20 cellular contexts compared by ENCODE assay signal in genomic region chr14:25026476-25027137, GRCh38. TPM values are rescaled to one million over a fixed set of nuclear protein-coding genes. Genes with fewer than 3 reads are reported as not detected.
DNase-seq lines count a peak whose midpoint lies in the region; ATAC-seq and TF ChIP-seq lines count a peak whose summit lies in the region.
"Had no signal": no experiment of that assay in that cellular context is flagged by ENCODE, and none has a peak within 500 bp of the region (broad histone marks: within the 10 kb centered on the region; RNA-seq: fewer than 3 reads in every experiment).

No MANE protein-coding gene starts in this region.

- POLR2A ChIA-PET in MCF 10A (lab: Yijun Ruan, JAX): no interaction called here

- DNase-seq in suprapubic skin (ENCODE audit: low spot score in 2 of 2) (no peak), MCF 10A (ENCODE audit: unreplicated experiment) (no peak)
- DNase-seq in stimulated activated effector memory CD8-positive, alpha-beta T cell treated with anti-CD3 and anti-CD28 coated beads, Interleukin-12 subunit alpha, Interleukin-12 subunit beta, amount 100 ng/mL, for 72 hours (ENCODE audit: low spot score in 2 of 2): no peak
- DNase-seq: CD4-positive, alpha-beta memory T cell; gastrocnemius medialis; kidney; NCI-H1417 treated with DMSO at 0.1 percent for 48 hours; NCI-H774; PC-3; SHP77 treated with DMSO at 0.1 percent for 48 hours; stimulated activated CD4-positive, alpha-beta T cell treated with anti-CD3 and anti-CD28 coated beads, Interleukin-4, amount 100 ng/mL, for 1 hour; stimulated activated naive CD8-positive, alpha-beta T cell treated with anti-CD3 and anti-CD28 coated beads, Interleukin-15, amount 100 ng/mL, for 72 hours; trophoblast cell had no signal

- no peak overlapping the region for H3K27ac Mint-ChIP-seq in stimulated activated effector memory CD8-positive, alpha-beta T cell treated with anti-CD3 and anti-CD28 coated beads, Interleukin-12 subunit alpha, Interleukin-12 subunit beta, amount 100 ng/mL, for 72 hours
- H3K27ac Mint-ChIP-seq in MCF 10A (ENCODE audit: low read depth, unreplicated experiment): no peak overlapping the region
- H3K27ac Mint-ChIP-seq: activated naive CD4-positive, alpha-beta T cell treated with anti-CD3 and anti-CD28 coated beads, Interleukin-2, amount 50 U/mL, for 24 hours; CD4-positive, alpha-beta memory T cell had no signal

- H3K4me1 ChIP-seq in OCI-LY1 (ENCODE audit: insufficient read depth, low read length, severe bottlenecking): peaks cover 8% of the 10 kb centered on the region
- H3K4me1 ChIP-seq in suprapubic skin: no peaks in the 10 kb centered on the region
- H3K4me1 ChIP-seq: gastrocnemius medialis had no signal

- H3K27me3 ChIP-seq in OCI-LY1 (ENCODE audit: insufficient read depth, low read length): no peaks in the 10 kb centered on the region
- H3K27me3 ChIP-seq in suprapubic skin: no peaks in the 10 kb centered on the region
- H3K27me3 ChIP-seq: gastrocnemius medialis had no signal

- no peaks in the 10 kb centered on the region for H3K79me2 ChIP-seq in OCI-LY1 (ENCODE audit: insufficient read depth, low read length)

- H3K9me2 ChIP-seq in OCI-LY1 (ENCODE audit: low read depth, low read length): no peaks in the 10 kb centered on the region

- H3K36me3 ChIP-seq in OCI-LY1 (ENCODE audit: insufficient read depth, low read length) (no peaks in the 10 kb centered on the region; the same call in 1 of the 2 replicates), suprapubic skin (no peaks in the 10 kb centered on the region)
- H3K36me3 ChIP-seq: gastrocnemius medialis had no signal

- no peaks in the 10 kb centered on the region for H3K36me3 Mint-ChIP-seq in stimulated activated effector memory CD8-positive, alpha-beta T cell treated with anti-CD3 and anti-CD28 coated beads, Interleukin-12 subunit alpha, Interleukin-12 subunit beta, amount 100 ng/mL, for 72 hours
- H3K36me3 Mint-ChIP-seq in MCF 10A (ENCODE audit: insufficient read depth, unreplicated experiment): no peaks in the 10 kb centered on the region
- H3K36me3 Mint-ChIP-seq: activated naive CD4-positive, alpha-beta T cell treated with anti-CD3 and anti-CD28 coated beads, Interleukin-2, amount 50 U/mL, for 24 hours; CD4-positive, alpha-beta memory T cell had no signal

- ATAC-seq in GM18868 (IDR thresholded peaks at IDR 0.05; ENCODE audit: unreplicated experiment): peak; percentile 90
- ATAC-seq in GM19467 (IDR thresholded peaks at IDR 0.05; ENCODE audit: unreplicated experiment): peak; percentile 84
- peak; percentile 52 for ATAC-seq in HG03097 (IDR thresholded peaks at IDR 0.05; ENCODE audit: low FRiP score, unreplicated experiment)
- ATAC-seq in stimulated activated effector memory CD8-positive, alpha-beta T cell treated with anti-CD3 and anti-CD28 coated beads, Interleukin-12 subunit alpha, Interleukin-12 subunit beta, amount 100 ng/mL, for 72 hours: no peak
- no peak for ATAC-seq in HG02610 (IDR thresholded peaks at IDR 0.05; ENCODE audit: unreplicated experiment)
- ATAC-seq: gastrocnemius medialis; PC-3; stimulated activated naive CD8-positive, alpha-beta T cell treated with anti-CD3 and anti-CD28 coated beads, Interleukin-15, amount 100 ng/mL, for 72 hours had no signal

- CTCF ChIA-PET in MCF 10A (lab: Yijun Ruan, JAX): no interaction called here

- H3K4me3 Mint-ChIP-seq in stimulated activated effector memory CD8-positive, alpha-beta T cell treated with anti-CD3 and anti-CD28 coated beads, Interleukin-12 subunit alpha, Interleukin-12 subunit beta, amount 100 ng/mL, for 72 hours: no peak overlapping the region
- no peak overlapping the region for H3K4me3 Mint-ChIP-seq in MCF 10A (ENCODE audit: unreplicated experiment)
- H3K4me3 Mint-ChIP-seq: activated naive CD4-positive, alpha-beta T cell treated with anti-CD3 and anti-CD28 coated beads, Interleukin-2, amount 50 U/mL, for 24 hours; CD4-positive, alpha-beta memory T cell; stimulated activated naive CD8-positive, alpha-beta T cell treated with anti-CD3 and anti-CD28 coated beads, Interleukin-15, amount 100 ng/mL, for 72 hours had no signal

- H3K4me2 ChIP-seq in OCI-LY1 (ENCODE audit: low read length): no peak overlapping the region; the same call in 1 of the 2 replicates

- H3K9me3 Mint-ChIP-seq in stimulated activated effector memory CD8-positive, alpha-beta T cell treated with anti-CD3 and anti-CD28 coated beads, Interleukin-12 subunit alpha, Interleukin-12 subunit beta, amount 100 ng/mL, for 72 hours: no peaks in the 10 kb centered on the region
- no peaks in the 10 kb centered on the region for H3K9me3 Mint-ChIP-seq in MCF 10A (ENCODE audit: unreplicated experiment)
- H3K9me3 Mint-ChIP-seq: activated naive CD4-positive, alpha-beta T cell treated with anti-CD3 and anti-CD28 coated beads, Interleukin-2, amount 50 U/mL, for 24 hours; CD4-positive, alpha-beta memory T cell; stimulated activated naive CD8-positive, alpha-beta T cell treated with anti-CD3 and anti-CD28 coated beads, Interleukin-15, amount 100 ng/mL, for 72 hours had no signal

- TF ChIP-seq CTCF in OCI-LY1 (IDR thresholded peaks at IDR 0.05; ENCODE audit: low read length) (no peak), suprapubic skin (IDR thresholded peaks at IDR 0.05) (no peak), MCF 10A (IDR thresholded peaks at IDR 0.05; ENCODE audit: unreplicated experiment) (no peak)

- H3K27ac ChIP-seq in OCI-LY1 (ENCODE audit: low read depth, low read length, poor library complexity, severe bottlenecking): peak overlapping the region; percentile 6
- no peak overlapping the region for H3K27ac ChIP-seq in suprapubic skin
- H3K27ac ChIP-seq: gastrocnemius medialis, HL-60 had no signal

- no peak overlapping the region for H3K9ac ChIP-seq in OCI-LY1 (ENCODE audit: low read length)

- no peak overlapping the region for H2AFZ ChIP-seq in OCI-LY1 (ENCODE audit: low read length)

- no peak for TF ChIP-seq EP300 in suprapubic skin (IDR thresholded peaks at IDR 0.05)

- no TSS peak for BruUV-seq in MCF 10A (replicated peaks; lab: Mats Ljungman, UMichigan)

- no peaks in the 10 kb centered on the region for H3K27me3 Mint-ChIP-seq in MCF 10A (ENCODE audit: insufficient read depth, unreplicated experiment)
- H3K27me3 Mint-ChIP-seq: CD4-positive, alpha-beta memory T cell; stimulated activated naive CD8-positive, alpha-beta T cell treated with anti-CD3 and anti-CD28 coated beads, Interleukin-15, amount 100 ng/mL, for 72 hours had no signal

- intact Hi-C loops in MCF 10A (cut with micrococcal nuclease): no loop called here

- H4K20me1 ChIP-seq in OCI-LY1 (ENCODE audit: insufficient read depth, low read length): no peaks in the 10 kb centered on the region

- H3K4me3 ChIP-seq in OCI-LY1 (ENCODE audit: low read depth, low read length, poor library complexity, severe bottlenecking) (peak overlapping the region; percentile 12), suprapubic skin (no peak overlapping the region)
- H3K4me3 ChIP-seq: gastrocnemius medialis had no signal

- TF ChIP-seq POLR2A in suprapubic skin (IDR thresholded peaks at IDR 0.05): no peak

- 92% methylated on average over 4 of the region's 4 CpGs for WGBS in suprapubic skin

- no peaks in the 10 kb centered on the region for H3K9me3 ChIP-seq in OCI-LY1 (ENCODE audit: low read length)
- H3K9me3 ChIP-seq in suprapubic skin: no peaks in the 10 kb centered on the region
- H3K9me3 ChIP-seq: gastrocnemius medialis had no signal

- no peaks in the 10 kb centered on the region for H3F3A ChIP-seq in OCI-LY1 (ENCODE audit: insufficient read depth, low read length)

- H3K4me1 Mint-ChIP-seq in stimulated activated effector memory CD8-positive, alpha-beta T cell treated with anti-CD3 and anti-CD28 coated beads, Interleukin-12 subunit alpha, Interleukin-12 subunit beta, amount 100 ng/mL, for 72 hours: no peaks in the 10 kb centered on the region
- no peaks in the 10 kb centered on the region for H3K4me1 Mint-ChIP-seq in MCF 10A (ENCODE audit: insufficient read depth, unreplicated experiment)
- H3K4me1 Mint-ChIP-seq: activated naive CD4-positive, alpha-beta T cell treated with anti-CD3 and anti-CD28 coated beads, Interleukin-2, amount 50 U/mL, for 24 hours; CD4-positive, alpha-beta memory T cell; stimulated activated naive CD8-positive, alpha-beta T cell treated with anti-CD3 and anti-CD28 coated beads, Interleukin-15, amount 100 ng/mL, for 72 hours had no signal

RNA-seq across cellular contexts. Expression of gene STXBP6, which starts 23.3 kb away (rescaled TPM):
- 10 to 100 TPM; 34.9 to 62.1 (median 45.5) TPM for total RNA-seq in suprapubic skin
- not detected in 2 replicates for total RNA-seq in MCF 10A (2022)
- total RNA-seq: CD4-positive, alpha-beta memory T cell had no signal

Comparison
In these comparisons a context has a peak if more than half of its experiments do, and no peak if none do; other contexts are left out.
1. ATAC-seq: peak in GM18868 (single experiment), GM19467 (single experiment) and HG03097 (single experiment); none in stimulated activated effector memory CD8-positive, alpha-beta T cell treated with anti-CD3 and anti-CD28 coated beads, Interleukin-12 subunit alpha, Interleukin-12 subunit beta, amount 100 ng/mL, for 72 hours (single experiment) and HG02610 (single experiment).
2. RNA of gene STXBP6, which starts 23.3 kb away (total RNA-seq): 34.9 to 62.1 TPM in suprapubic skin; not detected in MCF 10A; every median in the first group is over 10 times any median in the second.